ENCODE assay signal across 9 cellular contexts in the genomic region with DNA sequence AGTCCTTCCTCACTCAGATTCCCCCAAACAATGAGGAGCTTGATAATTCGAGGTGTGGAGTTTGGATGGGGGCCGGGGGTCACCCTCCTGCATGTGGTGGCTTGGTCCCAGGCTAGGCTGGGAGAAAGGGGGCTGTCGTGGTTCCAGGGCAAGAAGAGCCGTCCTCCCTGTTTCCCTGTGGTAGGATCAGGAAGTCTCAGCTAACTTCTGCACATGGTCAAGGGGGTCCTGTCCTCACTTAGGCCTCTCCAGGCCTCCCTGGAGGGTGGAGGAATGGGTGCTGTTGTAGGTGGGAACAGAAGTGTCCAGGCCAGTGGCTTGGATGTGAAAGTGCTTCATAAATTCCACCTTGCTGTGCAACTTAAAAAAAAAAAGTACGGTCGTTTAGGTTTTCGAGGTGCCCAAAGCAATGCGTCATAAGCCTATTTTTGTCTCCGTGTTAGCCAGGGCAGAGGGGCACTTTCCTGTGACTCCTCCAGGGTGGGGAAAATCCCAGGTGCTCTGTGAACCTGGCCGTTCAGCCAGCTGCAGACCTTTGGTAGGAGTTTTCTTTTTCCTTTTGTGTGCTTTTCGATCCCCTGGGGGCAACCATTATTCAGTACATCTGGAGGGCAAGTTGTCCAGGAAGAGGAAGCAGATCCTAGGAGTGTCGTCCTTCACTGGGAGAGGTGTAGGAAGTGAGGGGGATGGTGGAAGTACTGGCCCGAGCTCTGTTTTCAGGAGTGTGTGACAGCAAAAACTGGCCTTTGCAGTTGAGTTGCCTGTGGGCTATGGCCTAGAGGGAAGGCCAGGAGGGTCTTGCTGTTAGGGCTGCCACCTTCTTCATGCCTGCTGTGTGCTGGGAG. TPM values are rescaled to one million over a fixed set of nuclear protein-coding genes. Genes with fewer than 3 reads are reported as not detected.
A peak's percentile ranks its signal among the peaks of the same experiment; 100 is the strongest.
DNase-seq lines count a peak whose midpoint lies in the region; ATAC-seq and TF ChIP-seq lines count a peak whose summit lies in the region.
"Had no signal": no experiment of that assay in that cellular context is flagged by ENCODE, and none has a peak within 500 bp of the region (broad histone marks: within the 10 kb centered on the region; RNA-seq: fewer than 3 reads in every experiment).

No MANE protein-coding gene starts in this region.

- no peaks in the 10 kb centered on the region for H3K9me3 ChIP-seq in neutrophil

- H3K27ac ChIP-seq in brain microvascular endothelial cell (peak overlapping the region; percentile 23), neutrophil (peak overlapping the region; percentile 49)
- H3K27ac ChIP-seq: 22Rv1 had no signal

- DNase-seq in DMS 273 (lab: John Stamatoyannopoulos, UW; ENCODE audit: unreplicated experiment) (peak; percentile 33), DMS 273 treated with DMSO at 0.1 percent for 48 hours (lab: John Stamatoyannopoulos, UW) (no peak), M059J (ENCODE audit: low read depth) (peak; percentile 80), brain microvascular endothelial cell (no peak), NCI-H1436 (lab: John Stamatoyannopoulos, UW) (no peak), NCI-H2081 (lab: John Stamatoyannopoulos, UW) (no peak)

- no peaks in the 10 kb centered on the region for H3K36me3 ChIP-seq in brain microvascular endothelial cell (replicated peaks)
- peaks cover 6% of the 10 kb centered on the region for H3K36me3 ChIP-seq in neutrophil

- H3K4me3 ChIP-seq in brain microvascular endothelial cell (ENCODE audit: low read depth, low read length) (no peak overlapping the region), neutrophil (ENCODE audit: low read depth in 1 of 2, low read length in 1 of 2) (no peak overlapping the region)

- TF ChIP-seq CTCF in brain microvascular endothelial cell (IDR thresholded peaks at IDR 0.05; ENCODE audit: low read depth, low read length, missing control alignments) (no peak), neutrophil (IDR thresholded peaks at IDR 0.05) (no peak)

- peaks cover 96 to 97% of the 10 kb centered on the region in 2 experiments for H3K4me1 ChIP-seq in neutrophil (ENCODE audit: control insufficient read depth in 1 of 2, insufficient read depth in 1 of 2, low read depth in 1 of 2, low read length in 1 of 2)

- ATAC-seq in GM21529 (IDR thresholded peaks at IDR 0.05; ENCODE audit: unreplicated experiment) = peak; percentile 30

- no peaks in the 10 kb centered on the region for H3K27me3 ChIP-seq in brain microvascular endothelial cell (replicated peaks)
- no peaks in the 10 kb centered on the region for H3K27me3 ChIP-seq in neutrophil

- in situ Hi-C loops in brain microvascular endothelial cell (cut with HindIII; ENCODE audit: low pct_ligation_motif_present, low sequenced_read_pairs) = no loop called here

RNA-seq across cellular contexts. Expression of a gene that starts 9.6 kb away (rescaled TPM):
- 41.4 and 67.8 TPM in 2 replicates for total RNA-seq in M059J (2014; rRNA removed; shearing (Covaris generic))

Comparison
In these comparisons a context has a peak if more than half of its experiments do, and no peak if none do; other contexts are left out.
1. DNase-seq: peak in DMS 273 (single experiment) and M059J (single experiment); none in DMS 273 treated with DMSO at 0.1 percent for 48 hours (single experiment), brain microvascular endothelial cell (single experiment), NCI-H1436 (single experiment) and NCI-H2081 (0 of 2).